Comparison of ENCODE assay signal across 19 cellular contexts in genomic region chr1:170687625-170688024, GRCh38. TPM values are rescaled to one million over a fixed set of nuclear protein-coding genes. Genes with fewer than 3 reads are reported as not detected.
DNase-seq lines count a peak whose midpoint lies in the region; ATAC-seq, FAIRE-seq and TF ChIP-seq lines count a peak whose summit lies in the region.
"Had no signal": no experiment of that assay in that cellular context is flagged by ENCODE, and none has a peak within 500 bp of the region (broad histone marks: within the 10 kb centered on the region; RNA-seq: fewer than 3 reads in every experiment).

No MANE protein-coding gene starts in this region.

- peaks cover 99% of the 10 kb centered on the region for H3K79me2 ChIP-seq in astrocyte (ENCODE audit: insufficient read depth, low read length)
- no peaks in the 10 kb centered on the region for H3K79me2 ChIP-seq in HepG2 (ENCODE audit: insufficient read depth, low read length)

- no peak for ATAC-seq in psoas muscle
- no peak for ATAC-seq in HepG2
- ATAC-seq: Panc1 had no signal

- peaks cover 6% of the 10 kb centered on the region for H3K4me1 Mint-ChIP-seq in astrocyte (ENCODE audit: low read depth, unreplicated experiment)

- H3K27ac ChIP-seq in astrocyte (ENCODE audit: low read depth, low read length) (no peak overlapping the region), psoas muscle (peak overlapping the region; percentile 61), HepG2 (ENCODE audit: extremely low read length, insufficient read depth, low read length) (no peak overlapping the region)

- no peak for TF ChIP-seq POLR2A in HepG2 (IDR thresholded peaks at IDR 0.05; ENCODE audit: insufficient read depth in 1 of 2, low read depth in 2 of 2, low read length in 2 of 2)

- 77 to 83% (median 80%) methylated on average over 4 of the region's 4 CpGs for WGBS in psoas muscle, 3 donors
- WGBS in HepG2 (ENCODE audit: low lambda C conversion rate) = 14% methylated on average over 4 of the region's 4 CpGs

- no peak overlapping the region for H3K4me3 ChIP-seq in AG10803 (ENCODE audit: low read length)
- H3K4me3 ChIP-seq in astrocyte (ENCODE audit: insufficient read depth, low read depth, low read length) = no peak overlapping the region
- no peak overlapping the region for H3K4me3 ChIP-seq in fibroblast of villous mesenchyme (ENCODE audit: low read depth, low read length)
- no peak overlapping the region for H3K4me3 ChIP-seq in psoas muscle
- no peak overlapping the region for H3K4me3 ChIP-seq in HAP-1
- H3K4me3 ChIP-seq in HepG2 (replicated peaks in 1 of 3; ENCODE audit: insufficient read depth in 1 of 3, low read depth in 2 of 3, low read length in 3 of 3) = no peak overlapping the region
- H3K4me3 ChIP-seq: MG63 had no signal

- DNase-seq in AG10803 (ENCODE audit: low read depth) = peak; percentile 39
- no peak for DNase-seq in astrocyte (ENCODE audit: low read depth)
- peak; percentile 60 for DNase-seq in fibroblast of villous mesenchyme (ENCODE audit: low read depth)
- no peak for DNase-seq in psoas muscle
- no peak for DNase-seq in NCI-H510A (lab: John Stamatoyannopoulos, UW)
- no peak for DNase-seq in stimulated activated CD8-positive, alpha-beta memory T cell treated with anti-CD3 and anti-CD28 coated beads, Interleukin-4, amount 100 ng/mL, for 48 hours
- no peak for DNase-seq in HAP-1 (ENCODE audit: low spot score in 2 of 2)
- no peak for DNase-seq in HepG2 (ENCODE audit: low spot score)
- DNase-seq: C1 segment of cervical spinal cord, DND-41, GDM1, MG63, NCI-H1092, NCI-H2081 treated with DMSO at 0.1 percent for 48 hours, NCI-H2227 treated with DMSO at 0.1 percent for 48 hours, NCI-H524 treated with DMSO at 0.1 percent for 48 hours, SHP77 treated with DMSO at 0.1 percent for 48 hours had no signal

- H4K20me1 ChIP-seq in astrocyte (ENCODE audit: insufficient read depth, low read length) = peaks cover 5% of the 10 kb centered on the region
- no peaks in the 10 kb centered on the region for H4K20me1 ChIP-seq in HepG2 (ENCODE audit: insufficient read depth, low read length)

- H3K4me3 Mint-ChIP-seq in astrocyte (ENCODE audit: unreplicated experiment) = no peak overlapping the region

- H3K27me3 Mint-ChIP-seq in astrocyte (ENCODE audit: low read depth, unreplicated experiment) = no peaks in the 10 kb centered on the region

- H3K36me3 ChIP-seq in astrocyte (ENCODE audit: insufficient read depth, low read length) (no peaks in the 10 kb centered on the region), psoas muscle (ENCODE audit: insufficient read depth in 1 of 2, low read depth in 1 of 2) (no peaks in the 10 kb centered on the region), HAP-1 (replicated peaks) (no peaks in the 10 kb centered on the region), HepG2 (replicated peaks in 1 of 2; ENCODE audit: control insufficient read depth in 1 of 2, insufficient read depth in 2 of 2, low read length in 2 of 2) (no peaks in the 10 kb centered on the region)
- H3K36me3 ChIP-seq: MG63 had no signal

- BruUV-seq in HepG2 (replicated peaks; lab: Mats Ljungman, UMichigan) = no TSS peak

- TF ChIP-seq CTCF in AG10803 (conservative IDR thresholded peaks at IDR 0.05; ENCODE audit: low read length) = no peak
- TF ChIP-seq CTCF in astrocyte (IDR thresholded peaks at IDR 0.05; ENCODE audit: insufficient read depth, low read depth, low read length) = no peak
- no peak for TF ChIP-seq CTCF in fibroblast of villous mesenchyme (IDR thresholded peaks at IDR 0.05; ENCODE audit: insufficient read depth, low read depth, low read length)
- TF ChIP-seq CTCF in psoas muscle (IDR thresholded peaks at IDR 0.05) = no peak
- no peak for TF ChIP-seq CTCF in HepG2 (CRISPR knock-in tag; IDR thresholded peaks at IDR 0.05)

- intact Hi-C loops in psoas muscle (cut with DNase I) (loop anchor here (5.0 kb wide), 2 partner anchors 45 to 80 kb away; no protein-coding TSS in a partner anchor), HepG2 (cut with micrococcal nuclease; ENCODE audit: unreplicated experiment) (loop anchor here (1.0 kb wide), 1 partner anchor 28 kb away; no protein-coding TSS in a partner anchor)

- H3K27me3 ChIP-seq in astrocyte (ENCODE audit: insufficient read depth, low read length) (no peaks in the 10 kb centered on the region), psoas muscle (ENCODE audit: insufficient read depth in 3 of 3, low read length in 2 of 3) (no peaks in the 10 kb centered on the region), HAP-1 (ENCODE audit: low read depth) (no peaks in the 10 kb centered on the region), HepG2 (ENCODE audit: control insufficient read depth in 1 of 2, insufficient read depth in 2 of 2, low read length in 2 of 2) (0 out of 5 replicates have a peak, but pooled peaks cover 0 to 5% of the 10 kb centered on the region in 2 experiments)
- H3K27me3 ChIP-seq: MG63 had no signal

- H3K36me3 Mint-ChIP-seq in astrocyte (ENCODE audit: low read depth, unreplicated experiment) = no peaks in the 10 kb centered on the region

- no peaks in the 10 kb centered on the region for H3K9me3 Mint-ChIP-seq in astrocyte (ENCODE audit: unreplicated experiment)

- H3K4me2 ChIP-seq in astrocyte (ENCODE audit: low read length) = peak overlapping the region; percentile 8
- H3K4me2 ChIP-seq in HepG2 (ENCODE audit: low read depth, low read length) = no peak overlapping the region

- H3K9ac ChIP-seq in astrocyte (ENCODE audit: low read length) = no peak overlapping the region
- no peak overlapping the region for H3K9ac ChIP-seq in HepG2 (ENCODE audit: insufficient read depth, low read depth, low read length)

- H3K4me1 ChIP-seq in astrocyte (ENCODE audit: insufficient read depth, low read length) (peaks cover 10% of the 10 kb centered on the region), psoas muscle (peaks cover 54% of the 10 kb centered on the region), HAP-1 (no peaks in the 10 kb centered on the region), HepG2 (ENCODE audit: insufficient read depth, low read length) (no peaks in the 10 kb centered on the region)

- no peak for TF ChIP-seq RAD21 in HepG2 (CRISPR knock-in tag; IDR thresholded peaks at IDR 0.05)

- no peak for FAIRE-seq in astrocyte (lab: Jason Lieb, UNC)
- no peak for FAIRE-seq in HepG2 (lab: Jason Lieb, UNC)
- FAIRE-seq: H1 had no signal

- H3K9me3 ChIP-seq in astrocyte (ENCODE audit: insufficient read depth, low read depth, low read length) (no peaks in the 10 kb centered on the region), psoas muscle (no peaks in the 10 kb centered on the region), HAP-1 (no peaks in the 10 kb centered on the region), HepG2 (ENCODE audit: low read length) (no peaks in the 10 kb centered on the region)
- H3K9me3 ChIP-seq: MG63 had no signal

- H3K27ac Mint-ChIP-seq in astrocyte (ENCODE audit: unreplicated experiment) = no peak overlapping the region

- H2AFZ ChIP-seq in astrocyte (ENCODE audit: low read depth, low read length) = no peak overlapping the region
- no peak overlapping the region for H2AFZ ChIP-seq in HepG2 (ENCODE audit: low read length)

- in situ Hi-C loops in HAP-1 (cut with MboI; ENCODE audit: low sequenced_read_pairs) (no loop called here), HepG2 (cut with HindIII; ENCODE audit: extremely low pct_ligation_motif_present, low pct_unique_long_range_greater_than_20kb) (no loop called here)

- TF ChIP-seq EP300 in HepG2 (IDR thresholded peaks at IDR 0.05; ENCODE audit: low read depth in 2 of 2, low read length in 2 of 2) = no peak
- TF ChIP-seq EP300 in HepG2 (CRISPR knock-in tag; IDR thresholded peaks at IDR 0.05; ENCODE audit: borderline replicate concordance) = no peak

- POLR2A ChIA-PET in HepG2 (lab: Yijun Ruan, JAX) = no interaction called here

- CTCF ChIA-PET in HepG2 (lab: Yijun Ruan, JAX; ENCODE audit: low intra/inter-chr PET ratio, low total read pairs) = no interaction called here

TF ChIP-seq in HepG2, 621 proteins besides CTCF, POLR2A, EP300 and RAD21 (continues in another document):
- TF ChIP-seq CBX1 (IDR thresholded peaks at IDR 0.05; ENCODE audit: low read depth) (no peak), ZBTB21 (CRISPR knock-in tag; IDR thresholded peaks at IDR 0.05) (no peak), PRMT3 (CRISPR knock-in tag; IDR thresholded peaks at IDR 0.05; ENCODE audit: borderline replicate concordance, low read depth) (no peak), STAT5B (CRISPR knock-in tag; IDR thresholded peaks at IDR 0.05) (no peak), MED13 (CRISPR knock-in tag; IDR thresholded peaks at IDR 0.05) (no peak), ZIK1 (CRISPR knock-in tag; IDR thresholded peaks at IDR 0.05; ENCODE audit: borderline replicate concordance, low read depth) (no peak)
- TF ChIP-seq, protein P1, sequence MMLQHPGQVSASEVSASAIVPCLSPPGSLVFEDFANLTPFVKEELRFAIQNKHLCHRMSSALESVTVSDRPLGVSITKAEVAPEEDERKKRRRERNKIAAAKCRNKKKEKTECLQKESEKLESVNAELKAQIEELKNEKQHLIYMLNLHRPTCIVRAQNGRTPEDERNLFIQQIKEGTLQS (CRISPR knock-in tag; IDR thresholded peaks at IDR 0.05) = no peak

RNA-seq across cellular contexts. Expression of gene PRRX1, which starts 23.7 kb away (rescaled TPM):
- 1.3 and 2.6 TPM in 2 replicates for total RNA-seq in astrocyte
- 174 and 203 TPM in 2 replicates for total RNA-seq in fibroblast of villous mesenchyme
- 100 to 1,000 TPM in 3 of 4 donors, 10 to 100 TPM in 1; 61.4 to 256 (median 116) TPM for total RNA-seq in psoas muscle
- 10 to 100 TPM; 27.7 to 64.1 (median 53.7) TPM for polyA plus RNA-seq in psoas muscle
- total RNA-seq in HepG2 (2016; rRNA removed; fragmentation: Illumina TruSeq; extraction: Trizol) = not detected in 2 replicates
- total RNA-seq in HepG2 (2016; cell fraction: cytosol; rRNA removed; fragmentation: Illumina TruSeq; extraction: Trizol; ENCODE audit: low read depth) = not detected in 2 replicates
- not detected in 2 replicates for total RNA-seq in HepG2 (2016; cell fraction: insoluble cytoplasmic fraction; rRNA removed; fragmentation: Illumina TruSeq; extraction: Trizol)
- not detected in 2 replicates for total RNA-seq in HepG2 (2016; cell fraction: membrane; rRNA removed; fragmentation: Illumina TruSeq; extraction: Trizol)
- total RNA-seq in HepG2 (2016; cell fraction: nucleus; rRNA removed; fragmentation: Illumina TruSeq; extraction: Trizol) = not detected in 2 replicates
- not detected in 2 replicates for polyA plus RNA-seq in HepG2 (2011; rRNA removed)
- not detected in 2 replicates for polyA plus RNA-seq in HepG2 (2011; cell fraction: cytosol; rRNA removed)
- polyA plus RNA-seq in HepG2 (2011; cell fraction: nucleus; rRNA removed) = not detected in 2 replicates
- polyA plus RNA-seq in HepG2 (2012) = not detected in 2 replicates
- polyA plus RNA-seq in HepG2 (2016; cell fraction: cytosol; fragmentation: Illumina TruSeq; extraction: Trizol; ENCODE audit: low read depth) = not detected in 2 replicates
- not detected in 2 replicates for polyA plus RNA-seq in HepG2 (2016; cell fraction: insoluble cytoplasmic fraction; fragmentation: Illumina TruSeq; extraction: Trizol; ENCODE audit: low read depth)
- polyA plus RNA-seq in HepG2 (2016; cell fraction: membrane; fragmentation: Illumina TruSeq; extraction: Trizol; ENCODE audit: low read depth) = not detected in 2 replicates
- polyA plus RNA-seq in HepG2 (2016; cell fraction: nucleus; fragmentation: Illumina TruSeq; extraction: Trizol; ENCODE audit: insufficient read depth, low read depth) = not detected in 2 replicates
- polyA minus RNA-seq in HepG2 (2011; rRNA and poly(A)+ RNA removed; ENCODE audit: low replicate concordance) = not detected in 2 replicates
- not detected in 2 replicates for polyA minus RNA-seq in HepG2 (2011; cell fraction: cytosol; rRNA and poly(A)+ RNA removed)
- not detected in 2 replicates for polyA minus RNA-seq in HepG2 (2011; cell fraction: nucleus; rRNA and poly(A)+ RNA removed)
- total RNA-seq: H1 had no signal
- polyA plus RNA-seq: H1 had no signal

Comparison
In these comparisons a context has a peak if more than half of its experiments do, and no peak if none do; other contexts are left out.
1. DNase-seq: peak in AG10803 (single experiment) and fibroblast of villous mesenchyme (single experiment); none in astrocyte (single experiment), psoas muscle (0 of 2), NCI-H510A (single experiment), stimulated activated CD8-positive, alpha-beta memory T cell treated with anti-CD3 and anti-CD28 coated beads, Interleukin-4, amount 100 ng/mL, for 48 hours (single experiment), HAP-1 (0 of 2) and HepG2 (single experiment).
2. RNA of gene PRRX1, which starts 23.7 kb away (total RNA-seq): 174 to 203 TPM in fibroblast of villous mesenchyme and 61.4 to 256 TPM in psoas muscle; 1.3 to 2.6 TPM in astrocyte and not detected in HepG2; every median in the first group is over 10 times any median in the second.